ENCODE assay signal across 23 cellular contexts in the genomic region with DNA sequence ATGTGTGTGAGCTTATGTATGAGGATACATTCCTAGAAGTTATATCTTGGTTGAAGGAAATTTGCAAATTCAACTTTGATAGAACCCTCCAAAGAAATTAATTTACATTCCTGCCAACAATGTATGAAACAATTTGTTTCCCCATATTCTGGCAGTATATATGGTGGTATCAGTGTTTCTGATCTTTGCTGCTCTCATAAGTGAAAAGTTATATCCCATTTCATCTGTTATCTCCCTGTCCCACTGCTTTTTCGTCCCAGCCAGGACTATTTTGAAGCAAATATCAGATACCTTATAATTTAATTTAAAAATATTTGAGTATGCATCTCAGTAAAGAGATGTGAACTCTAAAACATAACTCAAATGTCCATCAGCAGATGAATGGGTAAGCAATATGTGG. TPM values are rescaled to one million over a fixed set of nuclear protein-coding genes. Genes with fewer than 3 reads are reported as not detected.
A peak's percentile ranks its signal among the peaks of the same experiment; 100 is the strongest.
DNase-seq lines count a peak whose midpoint lies in the region; ATAC-seq, FAIRE-seq and TF ChIP-seq lines count a peak whose summit lies in the region.
"Had no signal": no experiment of that assay in that cellular context is flagged by ENCODE, and none has a peak within 500 bp of the region (broad histone marks: within the 10 kb centered on the region; RNA-seq: fewer than 3 reads in every experiment).

No MANE protein-coding gene starts in this region.

- H3K27me3 ChIP-seq in HepG2 (ENCODE audit: control insufficient read depth in 1 of 2, insufficient read depth in 2 of 2, low read length in 2 of 2) (no peaks in the 10 kb centered on the region), right lobe of liver (no peaks in the 10 kb centered on the region), K562 (ENCODE audit: control insufficient read depth in 2 of 2, insufficient read depth in 2 of 2, low read length in 2 of 2) (no peaks in the 10 kb centered on the region), gastrocnemius medialis (no peaks in the 10 kb centered on the region)
- no peaks in the 10 kb centered on the region for H3K27me3 ChIP-seq in CD4-positive, alpha-beta memory T cell (ENCODE audit: insufficient read depth, low read length)
- H3K27me3 ChIP-seq: BLaER1 had no signal

- peaks cover 88% of the 10 kb centered on the region for H3K79me2 ChIP-seq in HepG2 (ENCODE audit: insufficient read depth, low read length)
- H3K79me2 ChIP-seq in K562 (ENCODE audit: control insufficient read depth, insufficient read depth, low read length), result peaks cover 99% of the 10 kb centered on the region

- no peaks in the 10 kb centered on the region for H3K9me3 ChIP-seq in HepG2 (ENCODE audit: low read length)
- H3K9me3 ChIP-seq in right lobe of liver, result no peaks in the 10 kb centered on the region
- no peaks in the 10 kb centered on the region for H3K9me3 ChIP-seq in K562 (replicated peaks; ENCODE audit: control insufficient read depth, insufficient read depth, low read depth, low read length)
- H3K9me3 ChIP-seq in gastrocnemius medialis, result no peaks in the 10 kb centered on the region
- no peaks in the 10 kb centered on the region for H3K9me3 ChIP-seq in CD4-positive, alpha-beta memory T cell (ENCODE audit: control insufficient read depth in 1 of 2, low read length in 2 of 2)
- H3K9me3 ChIP-seq: BLaER1 had no signal

- ATAC-seq in HepG2, result no peak
- ATAC-seq in right lobe of liver, result no peak
- ATAC-seq in K562, result no peak
- no peak for ATAC-seq in left colon
- no peak for ATAC-seq in gastrocnemius medialis

- H3K36me3 ChIP-seq in HepG2 (replicated peaks in 1 of 2; ENCODE audit: control insufficient read depth in 1 of 2, insufficient read depth in 2 of 2, low read length in 2 of 2), result peaks cover 4 to 7% of the 10 kb centered on the region in 2 experiments; a peak in 4 of 5 replicates
- no peaks in the 10 kb centered on the region for H3K36me3 ChIP-seq in right lobe of liver
- H3K36me3 ChIP-seq in K562 (ENCODE audit: control insufficient read depth, insufficient read depth, low read length), result peaks cover 36% of the 10 kb centered on the region
- H3K36me3 ChIP-seq in gastrocnemius medialis, result no peaks in the 10 kb centered on the region
- no peaks in the 10 kb centered on the region for H3K36me3 ChIP-seq in CD4-positive, alpha-beta memory T cell (ENCODE audit: insufficient read depth, low read length)

- peaks cover 36 to 79% (median 58%) of the 10 kb centered on the region in 4 donors for H3K4me1 Mint-ChIP-seq in CD4-positive, alpha-beta memory T cell

- in situ Hi-C loops in HepG2 (cut with HindIII; ENCODE audit: extremely low pct_ligation_motif_present, low pct_unique_long_range_greater_than_20kb), result no loop called here
- in situ Hi-C loops in K562 (cut with MboI), result no loop called here
- in situ Hi-C loops in gastrocnemius medialis (cut with MboI; ENCODE audit: low sequenced_read_pairs in 4 of 4), result no loop called here

- H3K27me3 Mint-ChIP-seq in CD4-positive, alpha-beta memory T cell, result no peaks in the 10 kb centered on the region
- H3K27me3 Mint-ChIP-seq: B cell; CD4-positive, CD25-positive, alpha-beta regulatory T cell; CD8-positive, alpha-beta memory T cell had no signal

- no peak for TF ChIP-seq CTCF in HepG2 (CRISPR knock-in tag; IDR thresholded peaks at IDR 0.05)
- TF ChIP-seq CTCF in right lobe of liver (IDR thresholded peaks at IDR 0.05), result no peak
- TF ChIP-seq CTCF in K562 (IDR thresholded peaks at IDR 0.05 in 2 of 3, conservative IDR thresholded peaks at IDR 0.05 in 1 of 3; ENCODE audit: insufficient read depth in 2 of 3, low read depth in 1 of 3, low read length in 3 of 3), result no peak
- no peak for TF ChIP-seq CTCF in gastrocnemius medialis (IDR thresholded peaks at IDR 0.05 in 4 of 5, conservative IDR thresholded peaks at IDR 0.05 in 1 of 5)

- H3K4me1 ChIP-seq in HepG2 (ENCODE audit: insufficient read depth, low read length), result peaks cover 34% of the 10 kb centered on the region
- H3K4me1 ChIP-seq in right lobe of liver, result peaks cover 0 to 22% (median 5%) of the 10 kb centered on the region in 4 donors
- peaks cover 38 to 52% of the 10 kb centered on the region in 2 experiments for H3K4me1 ChIP-seq in K562 (replicated peaks in 1 of 2; ENCODE audit: control insufficient read depth in 2 of 2, insufficient read depth in 2 of 2, low read length in 2 of 2)
- H3K4me1 ChIP-seq in gastrocnemius medialis, result peaks cover 68 to 93% of the 10 kb centered on the region in 2 donors
- peaks cover 56% of the 10 kb centered on the region for H3K4me1 ChIP-seq in CD4-positive, alpha-beta memory T cell (ENCODE audit: insufficient read depth, low read length)

- no peak overlapping the region for H3K27ac Mint-ChIP-seq in CD4-positive, alpha-beta memory T cell
- H3K27ac Mint-ChIP-seq: B cell had no signal

- H3K9ac ChIP-seq in HepG2 (ENCODE audit: insufficient read depth, low read depth, low read length) (no peak overlapping the region), K562 (ENCODE audit: insufficient read depth in 1 of 2, low read depth in 2 of 2, low read length in 2 of 2) (0 out of 4 replicates have a peak overlapping the region, but pooled peaks of 1 of the 2 experiments have one; percentile 16)
- H3K9ac ChIP-seq: BLaER1, GM23248 had no signal

- peaks cover 8 to 10% of the 10 kb centered on the region in 2 donors for H3K36me3 Mint-ChIP-seq in CD4-positive, alpha-beta memory T cell

- H4K20me1 ChIP-seq in HepG2 (ENCODE audit: insufficient read depth, low read length), result peaks cover 11% of the 10 kb centered on the region
- no peaks in the 10 kb centered on the region for H4K20me1 ChIP-seq in K562 (replicated peaks; ENCODE audit: control insufficient read depth, insufficient read depth, low read length)

- WGBS in HepG2 (ENCODE audit: low lambda C conversion rate), result 94% methylated on average over 1 of the region's 1 CpG
- 71% methylated on average over 1 of the region's 1 CpG for WGBS in right lobe of liver (ENCODE audit: insufficient coverage, low coverage, low lambda C conversion rate, missing lambda C conversion rate)
- 10% methylated on average over 1 of the region's 1 CpG for WGBS in K562 (ENCODE audit: insufficient coverage, low coverage, missing lambda C conversion rate)

- DNase-seq in HepG2 (ENCODE audit: low spot score) (no peak), right lobe of liver (no peak), K562 (ENCODE audit: extremely low read depth in 1 of 4, low spot score in 3 of 4) (no peak), left colon (no peak), gastrocnemius medialis (no peak)
- DNase-seq in CD4-positive, alpha-beta memory T cell, result no peak
- DNase-seq: CD4-positive, CD25-positive, alpha-beta regulatory T cell; CD8-positive, alpha-beta memory T cell; DMS 273 treated with DMSO at 0.1 percent for 48 hours; DMS79; EL; GDM1; GM23248; H7; HCEC 1CT had no signal

- H3K9me3 Mint-ChIP-seq in CD4-positive, alpha-beta memory T cell, result no peaks in the 10 kb centered on the region
- H3K9me3 Mint-ChIP-seq: CD8-positive, alpha-beta memory T cell had no signal

- POLR2A ChIA-PET in HepG2 (lab: Yijun Ruan, JAX) (no interaction called here), K562 (lab: Yijun Ruan, JAX) (interaction anchor here (0.5 to 1.5 kb wide), 6 partner anchors 10 to 327 kb away, joined by 3 to 7 read pairs (median 3); no protein-coding TSS in a partner anchor)
- POLR2A ChIA-PET in CD4-positive, alpha-beta memory T cell (lab: Charles Lee; ENCODE audit: partially characterized antibody), result interaction anchor here (1.1 to 1.7 kb wide), 2 partner anchors 9 to 36 kb away, joined by 3 to 5 read pairs; a partner anchor contains a TSS

- H3K4me2 ChIP-seq in HepG2 (ENCODE audit: low read depth, low read length) (no peak overlapping the region), K562 (ENCODE audit: insufficient read depth, low read length) (peak overlapping the region; percentile 13; the same call in 1 of the 2 replicates)
- H3K4me2 ChIP-seq: BLaER1 had no signal

- intact Hi-C loops in HepG2 (cut with micrococcal nuclease; ENCODE audit: unreplicated experiment), result no loop called here
- intact Hi-C loops in right lobe of liver (cut with DNase I), result no loop called here
- intact Hi-C loops in K562 (cut with micrococcal nuclease), result no loop called here
- intact Hi-C loops in left colon (cut with DNase I, micrococcal nuclease), result no loop called here
- intact Hi-C loops in gastrocnemius medialis (cut with DNase I; ENCODE audit: low total_unique reads), result no loop called here
- intact Hi-C loops in CD4-positive, alpha-beta memory T cell (cut with micrococcal nuclease), result no loop called here

- H3K4me3 ChIP-seq in HepG2 (replicated peaks in 1 of 3; ENCODE audit: insufficient read depth in 1 of 3, low read depth in 2 of 3, low read length in 3 of 3) (no peak overlapping the region), right lobe of liver (no peak overlapping the region), K562 (no peak overlapping the region), gastrocnemius medialis (no peak overlapping the region)
- no peak overlapping the region for H3K4me3 ChIP-seq in CD4-positive, alpha-beta memory T cell (ENCODE audit: low read length in 2 of 2)
- H3K4me3 ChIP-seq: BLaER1, GM12878, GM23248 had no signal

- CTCF ChIA-PET in HepG2 (lab: Yijun Ruan, JAX; ENCODE audit: low intra/inter-chr PET ratio, low total read pairs), result no interaction called here
- CTCF ChIA-PET in K562 (lab: Yijun Ruan, JAX; ENCODE audit: low intra/inter-chr PET ratio), result no interaction called here
- CTCF ChIA-PET in CD4-positive, alpha-beta memory T cell (lab: Charles Lee; ENCODE audit: partially characterized antibody), result interaction anchor here (2.3 kb wide), 1 partner anchor 10 kb away, joined by 9 read pairs; a partner anchor contains a TSS

- H3K27ac ChIP-seq in HepG2 (ENCODE audit: extremely low read length, insufficient read depth, low read length) (no peak overlapping the region), right lobe of liver (no peak overlapping the region), K562 (ENCODE audit: extremely low read depth, low read depth, low read length) (peak overlapping the region; percentile 52; the same call in 2 of the 3 replicates), gastrocnemius medialis (no peak overlapping the region)
- no peak overlapping the region for H3K27ac ChIP-seq in CD4-positive, alpha-beta memory T cell (ENCODE audit: low read depth, low read length)
- H3K27ac ChIP-seq: 22Rv1, BLaER1, C4-2B, GM23248 had no signal

- no peak for FAIRE-seq in HepG2 (lab: Jason Lieb, UNC)
- FAIRE-seq in K562 (lab: Jason Lieb, UNC), result no peak
- FAIRE-seq: A204.1, GM12878, GM19239, H1 had no signal

- no peak overlapping the region for H2AFZ ChIP-seq in HepG2 (ENCODE audit: low read length)
- H2AFZ ChIP-seq in K562 (ENCODE audit: low read depth, low read length), result no peak overlapping the region
- H2AFZ ChIP-seq: GM23248 had no signal

- TF ChIP-seq EP300 in HepG2 (IDR thresholded peaks at IDR 0.05; ENCODE audit: low read depth in 2 of 2, low read length in 2 of 2) (no peak), HepG2 (CRISPR knock-in tag; IDR thresholded peaks at IDR 0.05; ENCODE audit: borderline replicate concordance) (no peak), K562 (IDR thresholded peaks at IDR 0.05; ENCODE audit: low read length) (0 out of 2 replicates have a peak, but pooled peaks have one; percentile 19)

- peak overlapping the region in 1 of 8 donors; percentile 10 for H3K4me3 Mint-ChIP-seq in CD4-positive, alpha-beta memory T cell
- H3K4me3 Mint-ChIP-seq: B cell; CD8-positive, alpha-beta memory T cell had no signal

- BruUV-seq in HepG2 (replicated peaks; lab: Mats Ljungman, UMichigan), result TSS peak; percentile 5
- no TSS peak for BruUV-seq in K562 (replicated peaks; lab: Mats Ljungman, UMichigan)

- no peak for TF ChIP-seq POLR2A in HepG2 (IDR thresholded peaks at IDR 0.05; ENCODE audit: insufficient read depth in 1 of 2, low read depth in 2 of 2, low read length in 2 of 2)
- TF ChIP-seq POLR2A in right lobe of liver (IDR thresholded peaks at IDR 0.05), result no peak
- TF ChIP-seq POLR2A in K562 (conservative IDR thresholded peaks at IDR 0.05), result no peak
- no peak for TF ChIP-seq POLR2A in gastrocnemius medialis (IDR thresholded peaks at IDR 0.05)

- TF ChIP-seq RAD21 in HepG2 (CRISPR knock-in tag; IDR thresholded peaks at IDR 0.05), result no peak
- TF ChIP-seq RAD21 in K562 (CRISPR knock-in tag; conservative IDR thresholded peaks at IDR 0.05 in 1 of 2, IDR thresholded peaks at IDR 0.05 in 1 of 2), result no peak

- H3K9me1 ChIP-seq in K562 (ENCODE audit: control insufficient read depth, insufficient read depth, low read length), result no peaks in the 10 kb centered on the region

RNA-seq across cellular contexts. Expression of a gene that starts 7.1 kb away (rescaled TPM):
- total RNA-seq in HepG2 (2016; rRNA removed; fragmentation: Illumina TruSeq; extraction: Trizol) (28.0 and 31.6 TPM in 2 replicates), right lobe of liver (10 to 100 TPM; 25.3 to 37.3 (median 29.9) TPM), K562 (2014; rRNA removed) (28.5 and 29.2 TPM in 2 replicates), K562 (2014; rRNA removed; fragmentation: Illumina TruSeq; extraction: Trizol) (62.5 and 69.5 TPM in 2 replicates), K562 (2015; rRNA removed; fragmentation: Illumina TruSeq; extraction: Trizol) (58.9 and 63.5 TPM in 2 replicates), K562 (2021) (40.3 and 41.0 TPM in 2 replicates), left colon (10 to 100 TPM; 36.8 to 41.5 TPM), gastrocnemius medialis (100 to 1,000 TPM; 178 to 247 (median 187) TPM)
- total RNA-seq in HepG2 (2016; cell fraction: cytosol; rRNA removed; fragmentation: Illumina TruSeq; extraction: Trizol; ENCODE audit: low read depth), result 9.8 and 9.9 TPM in 2 replicates
- total RNA-seq in HepG2 (2016; cell fraction: insoluble cytoplasmic fraction; rRNA removed; fragmentation: Illumina TruSeq; extraction: Trizol), result 28.5 TPM in 2 replicates
- 9.7 and 13.2 TPM in 2 replicates for total RNA-seq in HepG2 (2016; cell fraction: membrane; rRNA removed; fragmentation: Illumina TruSeq; extraction: Trizol)
- total RNA-seq in HepG2 (2016; cell fraction: nucleus; rRNA removed; fragmentation: Illumina TruSeq; extraction: Trizol), result 87.9 TPM in 2 replicates
- polyA plus RNA-seq in HepG2 (2011; rRNA removed) (12.7 and 15.1 TPM in 2 replicates), K562 (2011; rRNA removed) (26.8 and 40.4 TPM in 2 replicates), K562 (2014; fragmentation: Illumina TruSeq; extraction: Trizol) (34.4 and 43.1 TPM in 2 replicates), K562 (2014; fragmentation: Nextera tagmentation; extraction: Ambion mirVana) (10 to 100 TPM; 14.4 to 14.5 TPM), K562 (2014; rRNA removed) (20.6 and 20.7 TPM in 2 replicates)
- polyA plus RNA-seq in HepG2 (2011; cell fraction: cytosol; rRNA removed), result 5.8 and 8.8 TPM in 2 replicates
- polyA plus RNA-seq in HepG2 (2011; cell fraction: nucleus; rRNA removed), result 11.8 and 14.4 TPM in 2 replicates
- polyA plus RNA-seq in HepG2 (2012), result 15.7 and 21.2 TPM in 2 replicates
- 0.95 and 1.1 TPM in 2 replicates for polyA plus RNA-seq in HepG2 (2016; cell fraction: cytosol; fragmentation: Illumina TruSeq; extraction: Trizol; ENCODE audit: low read depth)
- polyA plus RNA-seq in HepG2 (2016; cell fraction: insoluble cytoplasmic fraction; fragmentation: Illumina TruSeq; extraction: Trizol; ENCODE audit: low read depth), result 23.3 and 26.2 TPM in 2 replicates
- 2.1 and 2.9 TPM in 2 replicates for polyA plus RNA-seq in HepG2 (2016; cell fraction: membrane; fragmentation: Illumina TruSeq; extraction: Trizol; ENCODE audit: low read depth)
- polyA plus RNA-seq in HepG2 (2016; cell fraction: nucleus; fragmentation: Illumina TruSeq; extraction: Trizol; ENCODE audit: insufficient read depth, low read depth), result 42.6 and 46.5 TPM in 2 replicates
- 15.2 and 23.6 TPM in 2 replicates for polyA minus RNA-seq in HepG2 (2011; rRNA and poly(A)+ RNA removed; ENCODE audit: low replicate concordance)
- 30.8 and 37.0 TPM in 2 replicates for polyA minus RNA-seq in HepG2 (2011; cell fraction: cytosol; rRNA and poly(A)+ RNA removed)
- 166 and 176 TPM in 2 replicates for polyA minus RNA-seq in HepG2 (2011; cell fraction: nucleus; rRNA and poly(A)+ RNA removed)
- total RNA-seq in K562 (2011; cell fraction: chromatin; rRNA removed; ENCODE audit: low replicate concordance), result 63.7 and 297 TPM in 2 replicates
- total RNA-seq in K562 (2011; cell fraction: nucleolus; rRNA removed), result 21.8 and 37.4 TPM in 2 replicates
- total RNA-seq in K562 (2011; cell fraction: nucleoplasm; rRNA removed), result 66.1 and 81.6 TPM in 2 replicates
- 8.0 and 12.8 TPM in 2 replicates for polyA plus RNA-seq in K562 (2011; cell fraction: cytosol; rRNA removed)
- 23.0 and 27.8 TPM in 2 replicates for polyA plus RNA-seq in K562 (2011; cell fraction: nucleus; rRNA removed)
- polyA plus RNA-seq in K562 (2012), result 20.9 and 24.3 TPM in 2 replicates
- polyA minus RNA-seq in K562 (2011; rRNA and poly(A)+ RNA removed), result 124 and 136 TPM in 2 replicates
- polyA minus RNA-seq in K562 (2011; cell fraction: cytosol; rRNA and poly(A)+ RNA removed), result 31.0 and 48.4 TPM in 2 replicates
- 71.8 and 96.9 TPM in 2 replicates for polyA minus RNA-seq in K562 (2011; cell fraction: nucleus; rRNA and poly(A)+ RNA removed)
- 10 to 100 TPM; 42.2 to 43.5 TPM for total RNA-seq in CD4-positive, alpha-beta memory T cell
- polyA plus RNA-seq in CD4-positive, alpha-beta memory T cell, result 10 to 100 TPM in 1 of 2 donors, 1 to 10 TPM in 1; 4.3 to 13.1 TPM

RNA-seq across cellular contexts. Expression of a gene that starts 9.7 kb away (rescaled TPM):
- total RNA-seq in HepG2 (2016; rRNA removed; fragmentation: Illumina TruSeq; extraction: Trizol) (95.1 and 129 TPM in 2 replicates), right lobe of liver (10 to 100 TPM; 18.4 to 26.7 (median 20.7) TPM), K562 (2014; rRNA removed) (135 and 149 TPM in 2 replicates), K562 (2014; rRNA removed; fragmentation: Illumina TruSeq; extraction: Trizol) (224 and 259 TPM in 2 replicates), K562 (2015; rRNA removed; fragmentation: Illumina TruSeq; extraction: Trizol) (163 and 182 TPM in 2 replicates), K562 (2021) (177 and 193 TPM in 2 replicates), left colon (10 to 100 TPM; 42.2 to 44.7 TPM), gastrocnemius medialis (10 to 100 TPM; 24.8 to 63.7 (median 40.9) TPM)
- total RNA-seq in HepG2 (2016; cell fraction: cytosol; rRNA removed; fragmentation: Illumina TruSeq; extraction: Trizol; ENCODE audit: low read depth), result 58.3 and 79.4 TPM in 2 replicates
- total RNA-seq in HepG2 (2016; cell fraction: insoluble cytoplasmic fraction; rRNA removed; fragmentation: Illumina TruSeq; extraction: Trizol), result 88.5 and 134 TPM in 2 replicates
- total RNA-seq in HepG2 (2016; cell fraction: membrane; rRNA removed; fragmentation: Illumina TruSeq; extraction: Trizol), result 60.2 and 79.2 TPM in 2 replicates
- total RNA-seq in HepG2 (2016; cell fraction: nucleus; rRNA removed; fragmentation: Illumina TruSeq; extraction: Trizol), result 42.4 and 44.9 TPM in 2 replicates
- polyA plus RNA-seq in HepG2 (2011; rRNA removed) (39.4 and 50.7 TPM in 2 replicates), K562 (2011; rRNA removed) (141 and 191 TPM in 2 replicates), K562 (2014; fragmentation: Illumina TruSeq; extraction: Trizol) (202 and 235 TPM in 2 replicates), K562 (2014; fragmentation: Nextera tagmentation; extraction: Ambion mirVana) (100 to 1,000 TPM; 366 to 471 TPM), K562 (2014; rRNA removed) (211 and 229 TPM in 2 replicates)
- 31.7 and 48.5 TPM in 2 replicates for polyA plus RNA-seq in HepG2 (2011; cell fraction: cytosol; rRNA removed)
- polyA plus RNA-seq in HepG2 (2011; cell fraction: nucleus; rRNA removed), result 10.9 and 13.8 TPM in 2 replicates
- polyA plus RNA-seq in HepG2 (2012), result 75.0 and 115 TPM in 2 replicates
- 75.1 and 103 TPM in 2 replicates for polyA plus RNA-seq in HepG2 (2016; cell fraction: cytosol; fragmentation: Illumina TruSeq; extraction: Trizol; ENCODE audit: low read depth)
- 159 and 167 TPM in 2 replicates for polyA plus RNA-seq in HepG2 (2016; cell fraction: insoluble cytoplasmic fraction; fragmentation: Illumina TruSeq; extraction: Trizol; ENCODE audit: low read depth)
- polyA plus RNA-seq in HepG2 (2016; cell fraction: membrane; fragmentation: Illumina TruSeq; extraction: Trizol; ENCODE audit: low read depth), result 67.4 and 91.3 TPM in 2 replicates
- polyA plus RNA-seq in HepG2 (2016; cell fraction: nucleus; fragmentation: Illumina TruSeq; extraction: Trizol; ENCODE audit: insufficient read depth, low read depth), result 77.1 and 79.7 TPM in 2 replicates
- 6.9 and 9.0 TPM in 2 replicates for polyA minus RNA-seq in HepG2 (2011; rRNA and poly(A)+ RNA removed; ENCODE audit: low replicate concordance)
- 17.9 and 19.6 TPM in 2 replicates for polyA minus RNA-seq in HepG2 (2011; cell fraction: cytosol; rRNA and poly(A)+ RNA removed)
- polyA minus RNA-seq in HepG2 (2011; cell fraction: nucleus; rRNA and poly(A)+ RNA removed), result 19.9 and 21.2 TPM in 2 replicates
- 30.6 and 53.9 TPM in 2 replicates for total RNA-seq in K562 (2011; cell fraction: chromatin; rRNA removed; ENCODE audit: low replicate concordance)
- total RNA-seq in K562 (2011; cell fraction: nucleolus; rRNA removed), result 27.5 and 28.0 TPM in 2 replicates
- 39.8 and 55.0 TPM in 2 replicates for total RNA-seq in K562 (2011; cell fraction: nucleoplasm; rRNA removed)
- polyA plus RNA-seq in K562 (2011; cell fraction: cytosol; rRNA removed), result 44.8 and 82.3 TPM in 2 replicates
- polyA plus RNA-seq in K562 (2011; cell fraction: nucleus; rRNA removed), result 36.1 and 39.1 TPM in 2 replicates
- 147 and 206 TPM in 2 replicates for polyA plus RNA-seq in K562 (2012)
- 99.5 and 107 TPM in 2 replicates for polyA minus RNA-seq in K562 (2011; rRNA and poly(A)+ RNA removed)
- polyA minus RNA-seq in K562 (2011; cell fraction: cytosol; rRNA and poly(A)+ RNA removed), result 33.9 and 37.9 TPM in 2 replicates
- 23.4 and 34.3 TPM in 2 replicates for polyA minus RNA-seq in K562 (2011; cell fraction: nucleus; rRNA and poly(A)+ RNA removed)
- 10 to 100 TPM; 44.4 to 50.4 TPM for total RNA-seq in CD4-positive, alpha-beta memory T cell
- polyA plus RNA-seq in CD4-positive, alpha-beta memory T cell, result 100 to 1,000 TPM; 116 to 166 TPM

RNA-seq across cellular contexts. Expression of a gene that starts 35.7 kb away (rescaled TPM):
- 208 and 344 TPM in 2 replicates for total RNA-seq in HepG2 (2016; rRNA removed; fragmentation: Illumina TruSeq; extraction: Trizol)
- 22.0 and 26.1 TPM in 2 replicates for total RNA-seq in HepG2 (2016; cell fraction: cytosol; rRNA removed; fragmentation: Illumina TruSeq; extraction: Trizol; ENCODE audit: low read depth)
- total RNA-seq in HepG2 (2016; cell fraction: insoluble cytoplasmic fraction; rRNA removed; fragmentation: Illumina TruSeq; extraction: Trizol), result 224 and 344 TPM in 2 replicates
- 39.4 and 51.5 TPM in 2 replicates for total RNA-seq in HepG2 (2016; cell fraction: membrane; rRNA removed; fragmentation: Illumina TruSeq; extraction: Trizol)
- 156 and 161 TPM in 2 replicates for total RNA-seq in HepG2 (2016; cell fraction: nucleus; rRNA removed; fragmentation: Illumina TruSeq; extraction: Trizol)
- polyA plus RNA-seq in HepG2 (2011; rRNA removed), result 77.0 and 109 TPM in 2 replicates
- 38.7 and 50.8 TPM in 2 replicates for polyA plus RNA-seq in HepG2 (2011; cell fraction: cytosol; rRNA removed)
- polyA plus RNA-seq in HepG2 (2011; cell fraction: nucleus; rRNA removed), result 66.2 and 105 TPM in 2 replicates
- 157 and 209 TPM in 2 replicates for polyA plus RNA-seq in HepG2 (2012)
- polyA plus RNA-seq in HepG2 (2016; cell fraction: cytosol; fragmentation: Illumina TruSeq; extraction: Trizol; ENCODE audit: low read depth), result 19.2 and 19.3 TPM in 2 replicates
- 441 and 470 TPM in 2 replicates for polyA plus RNA-seq in HepG2 (2016; cell fraction: insoluble cytoplasmic fraction; fragmentation: Illumina TruSeq; extraction: Trizol; ENCODE audit: low read depth)
- 30.3 and 34.1 TPM in 2 replicates for polyA plus RNA-seq in HepG2 (2016; cell fraction: membrane; fragmentation: Illumina TruSeq; extraction: Trizol; ENCODE audit: low read depth)
- 324 and 340 TPM in 2 replicates for polyA plus RNA-seq in HepG2 (2016; cell fraction: nucleus; fragmentation: Illumina TruSeq; extraction: Trizol; ENCODE audit: insufficient read depth, low read depth)
- polyA minus RNA-seq in HepG2 (2011; rRNA and poly(A)+ RNA removed; ENCODE audit: low replicate concordance), result 7.8 and 10.0 TPM in 2 replicates
- 30.6 and 40.2 TPM in 2 replicates for polyA minus RNA-seq in HepG2 (2011; cell fraction: cytosol; rRNA and poly(A)+ RNA removed)
- 102 and 107 TPM in 2 replicates for polyA minus RNA-seq in HepG2 (2011; cell fraction: nucleus; rRNA and poly(A)+ RNA removed)
- 10 to 100 TPM; 16.5 to 41.3 (median 33.2) TPM for total RNA-seq in right lobe of liver
- 95.2 and 444 TPM in 2 replicates for total RNA-seq in K562 (2011; cell fraction: chromatin; rRNA removed; ENCODE audit: low replicate concordance)
- total RNA-seq in K562 (2011; cell fraction: nucleolus; rRNA removed), result 63.0 and 70.9 TPM in 2 replicates
- 94.0 and 126 TPM in 2 replicates for total RNA-seq in K562 (2011; cell fraction: nucleoplasm; rRNA removed)
- total RNA-seq in K562 (2014; rRNA removed), result 377 and 430 TPM in 2 replicates
- total RNA-seq in K562 (2014; rRNA removed; fragmentation: Illumina TruSeq; extraction: Trizol), result 515 and 616 TPM in 2 replicates
- total RNA-seq in K562 (2015; rRNA removed; fragmentation: Illumina TruSeq; extraction: Trizol), result 455 and 503 TPM in 2 replicates
- 317 TPM in 2 replicates for total RNA-seq in K562 (2021)
- 261 and 430 TPM in 2 replicates for polyA plus RNA-seq in K562 (2011; rRNA removed)
- 36.1 and 98.4 TPM in 2 replicates for polyA plus RNA-seq in K562 (2011; cell fraction: cytosol; rRNA removed)
- 109 and 175 TPM in 2 replicates for polyA plus RNA-seq in K562 (2011; cell fraction: nucleus; rRNA removed)
- polyA plus RNA-seq in K562 (2012), result 211 and 383 TPM in 2 replicates
- polyA plus RNA-seq in K562 (2014; fragmentation: Illumina TruSeq; extraction: Trizol), result 466 and 619 TPM in 2 replicates
- 100 to 1,000 TPM; 631 to 849 TPM for polyA plus RNA-seq in K562 (2014; fragmentation: Nextera tagmentation; extraction: Ambion mirVana)
- polyA plus RNA-seq in K562 (2014; rRNA removed), result 618 and 712 TPM in 2 replicates
- 148 TPM in 2 replicates for polyA minus RNA-seq in K562 (2011; rRNA and poly(A)+ RNA removed)
- polyA minus RNA-seq in K562 (2011; cell fraction: cytosol; rRNA and poly(A)+ RNA removed), result 52.5 and 59.3 TPM in 2 replicates
- polyA minus RNA-seq in K562 (2011; cell fraction: nucleus; rRNA and poly(A)+ RNA removed), result 82.3 and 152 TPM in 2 replicates
- total RNA-seq in left colon, result 10 to 100 TPM; 40.5 to 43.7 TPM
- 10 to 100 TPM; 35.5 to 36.7 (median 36.1) TPM for total RNA-seq in gastrocnemius medialis
- total RNA-seq in CD4-positive, alpha-beta memory T cell, result 100 to 1,000 TPM; 112 to 114 TPM
- polyA plus RNA-seq in CD4-positive, alpha-beta memory T cell, result 100 to 1,000 TPM; 112 to 149 TPM
